In the genomic region with DNA sequence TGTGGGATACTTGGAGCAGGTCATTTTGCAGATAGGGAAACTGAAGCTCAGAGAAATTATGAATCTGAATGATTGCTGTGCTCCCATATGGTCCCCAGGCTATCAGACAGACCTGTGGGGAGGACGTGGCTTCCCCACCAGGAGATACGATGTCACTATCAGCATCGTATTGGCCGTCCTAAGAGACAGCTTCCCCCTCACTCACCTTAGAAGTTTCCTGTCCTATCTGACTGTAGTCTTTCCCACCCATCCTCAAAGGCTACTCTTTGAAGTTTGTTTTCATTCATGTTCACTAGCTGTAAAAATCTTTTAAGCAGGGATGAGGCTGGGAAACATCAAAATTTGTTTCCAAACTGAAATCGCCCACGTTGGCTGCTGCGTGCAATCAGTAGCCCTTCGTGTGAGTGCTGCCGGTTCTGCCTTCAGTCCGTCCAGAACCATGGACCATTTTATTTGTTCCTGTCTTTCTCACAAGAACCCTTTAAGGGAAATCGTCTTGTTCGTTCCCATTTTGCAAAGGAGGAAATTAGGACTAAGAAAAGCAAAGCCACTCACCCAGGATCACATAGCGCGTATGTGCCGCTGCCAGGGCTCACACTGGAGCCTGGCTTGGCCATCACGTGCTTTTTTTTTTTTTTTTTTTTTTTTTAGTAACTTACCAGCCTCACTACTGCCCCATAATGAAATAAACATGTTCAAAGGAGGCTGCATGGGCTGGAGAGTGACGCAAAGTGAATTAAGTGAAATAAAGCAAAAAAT, we compare ENCODE assay signal across 8 cellular contexts. TPM values are rescaled to one million over a fixed set of nuclear protein-coding genes. Genes with fewer than 3 reads are reported as not detected.
DNase-seq lines count a peak whose midpoint lies in the region; ATAC-seq and TF ChIP-seq lines count a peak whose summit lies in the region.

No MANE protein-coding gene starts in this region.

- DNase-seq in AG04449 (ENCODE audit: low read depth, low spot score), result no peak
- no peak for DNase-seq in HEK293T (ENCODE audit: extremely low spot score)
- no peak for DNase-seq in activated T-helper 2 cell treated with anti-CD3 and anti-CD28 coated beads, Interferon-gamma antibody, Interleukin-2, Interleukin-4, amounts not matched to agents 10 μg/mL and 5 μg/mL and 100 μg/mL, durations not matched to agents 14 hours and 24 hours and 36 hours (ENCODE audit: low spot score)
- peak; percentile 55 for DNase-seq in left ventricle myocardium superior
- no peak for DNase-seq in sciatic nerve (ENCODE audit: low spot score)
- DNase-seq in OCI-M2 (lab: John Stamatoyannopoulos, UW; ENCODE audit: unreplicated experiment), result no peak
- no peak for DNase-seq in NCI-H2171 (lab: John Stamatoyannopoulos, UW)

- H3K9me3 Mint-ChIP-seq in activated T-helper 2 cell treated with anti-CD3 and anti-CD28 coated beads, Interferon-gamma antibody, Interleukin-2, Interleukin-4, amounts not matched to agents 10 μg/mL and 5 μg/mL and 100 μg/mL, durations not matched to agents 14 hours and 24 hours and 36 hours, result no peaks in the 10 kb centered on the region

- CTCF ChIA-PET in AG04449 (lab: Yijun Ruan, JAX), result interaction anchor here (0.8 to 2.5 kb wide), 5 partner anchors 9 to 45 kb away, joined by 3 to 12 read pairs (median 5); a partner anchor contains a TSS
- CTCF ChIA-PET in HEK293T (lab: Yijun Ruan, JAX), result interaction anchor here (0.6 kb wide), 1 partner anchor 21 kb away, joined by 3 read pairs; no protein-coding TSS in a partner anchor

- TF ChIP-seq CTCF in AG04449 (IDR thresholded peaks at IDR 0.05; ENCODE audit: insufficient read depth, low read length, missing control alignments), result no peak

- H3K4me1 Mint-ChIP-seq in activated T-helper 2 cell treated with anti-CD3 and anti-CD28 coated beads, Interferon-gamma antibody, Interleukin-2, Interleukin-4, amounts not matched to agents 10 μg/mL and 5 μg/mL and 100 μg/mL, durations not matched to agents 14 hours and 24 hours and 36 hours (ENCODE audit: low read depth), result peaks cover 36% of the 10 kb centered on the region

- POLR2A ChIA-PET in AG04449 (lab: Yijun Ruan, JAX) (no interaction called here), HEK293T (lab: Yijun Ruan, JAX) (interaction anchor here (0.8 to 1.6 kb wide), 5 partner anchors 35 to 167 kb away, joined by 3 to 8 read pairs (median 3); a partner anchor contains a TSS)

- H3K27ac Mint-ChIP-seq in activated T-helper 2 cell treated with anti-CD3 and anti-CD28 coated beads, Interferon-gamma antibody, Interleukin-2, Interleukin-4, amounts not matched to agents 10 μg/mL and 5 μg/mL and 100 μg/mL, durations not matched to agents 14 hours and 24 hours and 36 hours, result peak overlapping the region; percentile 99

- peaks cover 6% of the 10 kb centered on the region for H3K36me3 Mint-ChIP-seq in activated T-helper 2 cell treated with anti-CD3 and anti-CD28 coated beads, Interferon-gamma antibody, Interleukin-2, Interleukin-4, amounts not matched to agents 10 μg/mL and 5 μg/mL and 100 μg/mL, durations not matched to agents 14 hours and 24 hours and 36 hours (ENCODE audit: low read depth)

- H3K4me3 ChIP-seq in AG04449 (ENCODE audit: low read depth, low read length), result peak overlapping the region; percentile 61

- ATAC-seq in left ventricle myocardium superior, result peak; percentile 49
- peak; percentile 59 for ATAC-seq in sciatic nerve
- no peak for ATAC-seq in HG03521 (IDR thresholded peaks at IDR 0.05; ENCODE audit: unreplicated experiment)

- H3K4me3 Mint-ChIP-seq in activated T-helper 2 cell treated with anti-CD3 and anti-CD28 coated beads, Interferon-gamma antibody, Interleukin-2, Interleukin-4, amounts not matched to agents 10 μg/mL and 5 μg/mL and 100 μg/mL, durations not matched to agents 14 hours and 24 hours and 36 hours (ENCODE audit: low read depth), result peak overlapping the region; percentile 98

- H3K27me3 Mint-ChIP-seq in activated T-helper 2 cell treated with anti-CD3 and anti-CD28 coated beads, Interferon-gamma antibody, Interleukin-2, Interleukin-4, amounts not matched to agents 10 μg/mL and 5 μg/mL and 100 μg/mL, durations not matched to agents 14 hours and 24 hours and 36 hours (ENCODE audit: low read depth), result no peaks in the 10 kb centered on the region

- intact Hi-C loops in activated T-helper 2 cell treated with anti-CD3 and anti-CD28 coated beads, Interferon-gamma antibody, Interleukin-2, Interleukin-4, amounts not matched to agents 10 μg/mL and 5 μg/mL and 100 μg/mL, durations not matched to agents 14 hours and 24 hours and 36 hours (cut with micrococcal nuclease), result loop anchor here (2.0 to 5.0 kb wide), 2 partner anchors 33 to 45 kb away; no protein-coding TSS in a partner anchor
- intact Hi-C loops in left ventricle myocardium superior (cut with micrococcal nuclease), result no loop called here
- intact Hi-C loops in sciatic nerve (cut with DNase I), result no loop called here

TF ChIP-seq in HEK293T, 16 proteins besides CTCF, POLR2A, EP300 and RAD21:
- TF ChIP-seq NFRKB (IDR thresholded peaks at IDR 0.05), result no peak
- TF ChIP-seq L3MBTL2 (conservative IDR thresholded peaks at IDR 0.05), result peak; percentile 48; the same call in 1 of the 2 replicates
- TF ChIP-seq CTBP1 (IDR thresholded peaks at IDR 0.05; ENCODE audit: borderline replicate concordance), result no peak
- TF ChIP-seq ARNT (IDR thresholded peaks at IDR 0.05), result no peak
- no peak for TF ChIP-seq FOXK2 (IDR thresholded peaks at IDR 0.05)
- TF ChIP-seq ZNF384 (IDR thresholded peaks at IDR 0.05), result peak; percentile 90
- TF ChIP-seq, protein P1, sequence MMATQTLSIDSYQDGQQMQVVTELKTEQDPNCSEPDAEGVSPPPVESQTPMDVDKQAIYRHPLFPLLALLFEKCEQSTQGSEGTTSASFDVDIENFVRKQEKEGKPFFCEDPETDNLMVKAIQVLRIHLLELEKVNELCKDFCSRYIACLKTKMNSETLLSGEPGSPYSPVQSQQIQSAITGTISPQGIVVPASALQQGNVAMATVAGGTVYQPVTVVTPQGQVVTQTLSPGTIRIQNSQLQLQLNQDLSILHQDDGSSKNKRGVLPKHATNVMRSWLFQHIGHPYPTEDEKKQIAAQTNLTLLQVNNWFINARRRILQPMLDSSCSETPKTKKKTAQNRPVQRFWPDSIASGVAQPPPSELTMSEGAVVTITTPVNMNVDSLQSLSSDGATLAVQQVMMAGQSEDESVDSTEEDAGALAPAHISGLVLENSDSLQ (IDR thresholded peaks at IDR 0.05), result no peak
- TF ChIP-seq SP1 (IDR thresholded peaks at IDR 0.05), result no peak
- no peak for TF ChIP-seq BHLHE40 (IDR thresholded peaks at IDR 0.05; ENCODE audit: borderline replicate concordance)
- no peak for TF ChIP-seq TARDBP (IDR thresholded peaks at IDR 0.05)
- TF ChIP-seq SUZ12 (IDR thresholded peaks at IDR 0.05), result no peak

RNA-seq across cellular contexts. Expression of a gene that starts 1.0 kb away (rescaled TPM):
- 56.2 and 59.3 TPM in 2 replicates for total RNA-seq in activated T-helper 2 cell treated with anti-CD3 and anti-CD28 coated beads, Interferon-gamma antibody, Interleukin-2, Interleukin-4, amounts not matched to agents 10 μg/mL and 5 μg/mL and 100 μg/mL, durations not matched to agents 14 hours and 24 hours and 36 hours
- total RNA-seq in left ventricle myocardium superior (14.1 TPM), sciatic nerve (22.9 TPM)

RNA-seq across cellular contexts. Expression of a gene that starts 44.5 kb away (rescaled TPM):
- 47.6 and 52.6 TPM in 2 replicates for total RNA-seq in activated T-helper 2 cell treated with anti-CD3 and anti-CD28 coated beads, Interferon-gamma antibody, Interleukin-2, Interleukin-4, amounts not matched to agents 10 μg/mL and 5 μg/mL and 100 μg/mL, durations not matched to agents 14 hours and 24 hours and 36 hours
- 10.1 TPM for total RNA-seq in left ventricle myocardium superior
- 14.0 TPM for total RNA-seq in sciatic nerve
